1 cellular context compared by ENCODE assay signal in the genomic region with DNA sequence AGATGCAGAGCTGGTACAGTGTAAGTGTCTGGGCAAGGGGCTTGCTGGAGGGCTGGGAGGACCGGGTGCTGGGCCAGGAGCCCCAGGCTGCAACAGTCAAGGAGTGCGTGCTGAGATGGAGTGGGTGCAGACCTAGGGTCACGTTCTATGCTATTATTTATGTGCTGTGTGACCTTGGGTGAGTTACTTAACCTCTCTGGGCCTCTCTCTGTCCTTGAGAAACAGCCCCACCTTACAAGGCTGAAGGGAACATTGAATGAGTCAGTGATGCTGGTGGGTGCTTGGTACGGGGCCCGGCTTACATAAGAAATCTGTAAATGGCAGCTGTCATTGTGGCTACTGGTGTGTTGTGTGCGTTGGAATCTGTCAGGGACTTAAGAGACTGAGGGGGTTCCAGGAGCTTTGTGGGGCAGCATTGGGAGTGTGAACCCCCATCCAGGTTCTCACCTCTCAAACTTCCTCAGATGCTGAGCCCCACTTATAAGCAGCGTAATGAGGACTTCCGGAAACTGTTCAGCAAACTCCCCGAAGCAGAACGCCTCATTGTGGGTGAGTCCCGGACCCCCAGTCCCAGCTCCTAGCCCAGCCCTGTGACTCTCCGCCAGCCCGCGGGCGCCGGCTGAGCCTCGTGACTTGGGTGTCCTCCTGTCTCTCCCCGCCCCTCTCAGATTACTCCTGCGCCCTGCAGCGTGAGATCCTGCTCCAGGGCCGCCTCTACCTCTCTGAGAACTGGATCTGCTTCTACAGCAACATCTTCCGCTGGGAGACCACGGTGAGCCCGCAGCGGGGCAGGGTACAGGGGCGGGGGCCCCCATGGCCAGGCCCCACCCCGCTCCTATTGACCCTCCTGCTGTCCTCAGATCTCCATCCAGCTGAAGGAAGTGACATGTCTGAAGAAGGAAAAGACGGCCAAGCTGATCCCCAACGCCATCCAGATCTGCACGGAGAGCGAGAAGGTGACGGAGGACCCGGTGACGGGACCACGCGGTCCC.
TF ChIP-seq lines count a peak whose summit lies in the region.

No MANE protein-coding gene starts in this region.

TF ChIP-seq in HepG2, 621 proteins besides CTCF, POLR2A, EP300 and RAD21:
- TF ChIP-seq ZNF768 (CRISPR knock-in tag; IDR thresholded peaks at IDR 0.05) (peak; percentile 97), ZNF564 (CRISPR knock-in tag; IDR thresholded peaks at IDR 0.05) (no peak), ZBTB20 (CRISPR knock-in tag; IDR thresholded peaks at IDR 0.05; ENCODE audit: borderline replicate concordance, low read depth) (no peak), RBFOX2 (IDR thresholded peaks at IDR 0.05; ENCODE audit: low read depth, low read length) (peak; percentile 27; the same call in 1 of the 2 replicates), MTF1 (CRISPR knock-in tag; IDR thresholded peaks at IDR 0.05) (no peak)
TF ChIP-seq in HepG2: peak in this region for 2.
